Comparison of ENCODE assay signal across 8 cellular contexts in genomic region chr4:2754848-2755820, GRCh38. TPM values are rescaled to one million over a fixed set of nuclear protein-coding genes. Genes with fewer than 3 reads are reported as not detected.
DNase-seq lines count a peak whose midpoint lies in the region; ATAC-seq and TF ChIP-seq lines count a peak whose summit lies in the region.

No MANE protein-coding gene starts in this region.

- H3K27me3 Mint-ChIP-seq in T-helper 1 cell treated with Interleukin-12 subunit alpha and Interleukin-12 subunit beta and Interleukin-4 antibody, amounts not matched to agents 30 μg/mL and 1 μg/mL, for 36 hours (ENCODE audit: low read depth) = no peaks in the 10 kb centered on the region

- peak overlapping the region; percentile 70 to 80 for H3K27ac ChIP-seq in testis

- intact Hi-C loops in left colon (cut with DNase I, micrococcal nuclease) (no loop called here), testis (cut with DNase I; ENCODE audit: low total_unique reads) (no loop called here)

- peak overlapping the region; percentile 93 for H3K4me3 Mint-ChIP-seq in T-helper 1 cell treated with Interleukin-12 subunit alpha and Interleukin-12 subunit beta and Interleukin-4 antibody, amounts not matched to agents 30 μg/mL and 1 μg/mL, for 36 hours

- no peak for TF ChIP-seq POLR2A in testis (IDR thresholded peaks at IDR 0.05)

- DNase-seq in T-helper 1 cell (no peak), adipocyte (ENCODE audit: low read depth) (no peak), left colon (no peak), testis (no peak), NCI-H2081 treated with DMSO at 0.1 percent for 48 hours (lab: John Stamatoyannopoulos, UW) (no peak), hypothalamus (lab: John Stamatoyannopoulos, UW) (no peak)

- peak overlapping the region; percentile 75 for H3K27ac Mint-ChIP-seq in T-helper 1 cell treated with Interleukin-12 subunit alpha and Interleukin-12 subunit beta and Interleukin-4 antibody, amounts not matched to agents 30 μg/mL and 1 μg/mL, for 36 hours

- peaks cover 8% of the 10 kb centered on the region for H3K36me3 ChIP-seq in adipocyte (ENCODE audit: control insufficient read depth, insufficient read depth, low read length, severe bottlenecking)
- H3K36me3 ChIP-seq in testis (ENCODE audit: low read depth, missing control alignments) = no peaks in the 10 kb centered on the region

- H3K9me3 Mint-ChIP-seq in T-helper 1 cell treated with Interleukin-12 subunit alpha and Interleukin-12 subunit beta and Interleukin-4 antibody, amounts not matched to agents 30 μg/mL and 1 μg/mL, for 36 hours = no peaks in the 10 kb centered on the region

- H3K4me1 Mint-ChIP-seq in T-helper 1 cell treated with Interleukin-12 subunit alpha and Interleukin-12 subunit beta and Interleukin-4 antibody, amounts not matched to agents 30 μg/mL and 1 μg/mL, for 36 hours (ENCODE audit: low read depth) = peaks cover 22% of the 10 kb centered on the region

- ATAC-seq in left colon = peak; percentile 3
- no peak for ATAC-seq in GM19463 (IDR thresholded peaks at IDR 0.05; ENCODE audit: unreplicated experiment)

- H3K4me3 ChIP-seq in adipocyte (ENCODE audit: low read length) (peak overlapping the region; percentile 90), testis (peak overlapping the region; percentile 79 to 90)

- peak overlapping the region; percentile 93 for H3K9ac ChIP-seq in adipocyte (ENCODE audit: low read length)

- TF ChIP-seq CTCF in testis (IDR thresholded peaks at IDR 0.05) = no peak

- H3K9me3 ChIP-seq in adipocyte (ENCODE audit: control insufficient read depth, low read length) (no peaks in the 10 kb centered on the region), testis (no peaks in the 10 kb centered on the region)

- 39 to 44% methylated on average over 19 to 23 of the region's 23 CpGs for WGBS in testis, 2 donors

- peaks cover 9% of the 10 kb centered on the region for H3K4me1 ChIP-seq in adipocyte (ENCODE audit: control insufficient read depth, insufficient read depth, low read length)
- H3K4me1 ChIP-seq in testis = peaks cover 21% of the 10 kb centered on the region

- H3K36me3 Mint-ChIP-seq in T-helper 1 cell treated with Interleukin-12 subunit alpha and Interleukin-12 subunit beta and Interleukin-4 antibody, amounts not matched to agents 30 μg/mL and 1 μg/mL, for 36 hours (ENCODE audit: low read depth) = peaks cover 17% of the 10 kb centered on the region

- H3K27me3 ChIP-seq in adipocyte (replicated peaks; ENCODE audit: control insufficient read depth, insufficient read depth, low read length) (no peaks in the 10 kb centered on the region), testis (no peaks in the 10 kb centered on the region)

RNA-seq across cellular contexts. Expression of gene TNIP2, which starts 1.0 kb away (rescaled TPM):
- total RNA-seq in left colon (10 to 100 TPM; 47.1 to 63.6 TPM), testis (100 to 1,000 TPM in 1 of 2 donors, 10 to 100 TPM in 1; 99.7 to 108 TPM)
- polyA plus RNA-seq in testis (ENCODE audit: insufficient read depth, low read depth, low replicate concordance) = 35.1 TPM

RNA-seq across cellular contexts. Expression of gene SH3BP2, which starts 37.8 kb away (rescaled TPM):
- total RNA-seq in left colon (10 to 100 TPM; 54.3 to 75.2 TPM), testis (10 to 100 TPM; 45.0 to 47.3 TPM)
- 26.6 TPM for polyA plus RNA-seq in testis (ENCODE audit: insufficient read depth, low read depth, low replicate concordance)
